ENCODE assay signal across 21 cellular contexts in genomic region chr15:25635190-25635589, GRCh38.
A peak's percentile ranks its signal among the peaks of the same experiment; 100 is the strongest.
DNase-seq lines count a peak whose midpoint lies in the region; FAIRE-seq and TF ChIP-seq lines count a peak whose summit lies in the region.
"Had no signal": no experiment of that assay in that cellular context is flagged by ENCODE, and none has a peak within 500 bp of the region (broad histone marks: within the 10 kb centered on the region; RNA-seq: fewer than 3 reads in every experiment).

No MANE protein-coding gene starts in this region.

- peaks cover 8% of the 10 kb centered on the region for H3K36me3 Mint-ChIP-seq in progenitor cell of endocrine pancreas (ENCODE audit: insufficient read depth)
- H3K36me3 Mint-ChIP-seq: CD4-positive, CD25-positive, alpha-beta regulatory T cell had no signal

- TF ChIP-seq POLR2A in GM12891 (IDR thresholded peaks at IDR 0.05; ENCODE audit: low read depth, low read length): no peak

- peak overlapping the region; percentile 18 for H3K27ac Mint-ChIP-seq in progenitor cell of endocrine pancreas
- H3K27ac Mint-ChIP-seq: CD4-positive, CD25-positive, alpha-beta regulatory T cell; T-helper 1 cell treated with Interleukin-12 subunit alpha and Interleukin-12 subunit beta and Interleukin-4 antibody, amounts not matched to agents 30 μg/mL and 1 μg/mL, for 36 hours had no signal

- no peaks in the 10 kb centered on the region for H3K9me3 Mint-ChIP-seq in progenitor cell of endocrine pancreas (ENCODE audit: low read depth)
- H3K9me3 Mint-ChIP-seq: T-helper 1 cell treated with Interleukin-12 subunit alpha and Interleukin-12 subunit beta and Interleukin-4 antibody, amounts not matched to agents 30 μg/mL and 1 μg/mL, for 36 hours had no signal

- peaks cover 53% of the 10 kb centered on the region for H3K4me1 Mint-ChIP-seq in progenitor cell of endocrine pancreas (ENCODE audit: low read depth)
- H3K4me1 Mint-ChIP-seq: CD4-positive, CD25-positive, alpha-beta regulatory T cell had no signal

- no peak for FAIRE-seq in GM12891 (lab: Jason Lieb, UNC)
- FAIRE-seq: GM12878, GM18507, H54 had no signal

- DNase-seq in EH (ENCODE audit: low read depth) (peak; percentile 24), LNCaP clone FGC (ENCODE audit: low read depth) (peak; percentile 8), fibroblast of mammary gland (ENCODE audit: low read depth) (peak; percentile 33), progenitor cell of endocrine pancreas (ENCODE audit: low spot score, unreplicated experiment) (no peak), GM12891 (ENCODE audit: insufficient read length, low spot score) (no peak), NCI-H524 (lab: John Stamatoyannopoulos, UW) (no peak)
- no peak for DNase-seq in activated effector memory CD4-positive, alpha-beta T cell treated with Interleukin-2 at 50 U/mL for 16 hours
- DNase-seq: CD4-positive, CD25-positive, alpha-beta regulatory T cell; COR-L47; DMS153; EL; NCI-H1092 treated with DMSO at 0.1 percent for 48 hours; NCI-H2107; NCI-H510A; NCI-H774; PC-3 had no signal

- H3K27me3 Mint-ChIP-seq in progenitor cell of endocrine pancreas: no peaks in the 10 kb centered on the region

- H3K4me3 Mint-ChIP-seq in progenitor cell of endocrine pancreas (ENCODE audit: low read depth): no peak overlapping the region
- H3K4me3 Mint-ChIP-seq: CD4-positive, CD25-positive, alpha-beta regulatory T cell; T-helper 1 cell treated with Interleukin-12 subunit alpha and Interleukin-12 subunit beta and Interleukin-4 antibody, amounts not matched to agents 30 μg/mL and 1 μg/mL, for 36 hours had no signal

- H3K4me3 ChIP-seq in LNCaP clone FGC (ENCODE audit: low read depth, low read length): no peak overlapping the region
- no peak overlapping the region for H3K4me3 ChIP-seq in fibroblast of mammary gland (ENCODE audit: control insufficient read depth, low read depth, low read length)
- H3K4me3 ChIP-seq: GM12878, SJSA1 had no signal

- TF ChIP-seq CTCF in LNCaP clone FGC (IDR thresholded peaks at IDR 0.05; ENCODE audit: control insufficient read depth, extremely low read depth, insufficient read depth) (no peak), fibroblast of mammary gland (conservative IDR thresholded peaks at IDR 0.05; ENCODE audit: control insufficient read depth, insufficient read depth, low read depth, low read length) (no peak), progenitor cell of endocrine pancreas (IDR thresholded peaks at IDR 0.05; ENCODE audit: unreplicated experiment) (no peak)

TF ChIP-seq in GM12891, 5 proteins besides CTCF, POLR2A, EP300 and RAD21:
- no peak for TF ChIP-seq TAF1 (IDR thresholded peaks at IDR 0.05; ENCODE audit: low read depth, low read length)

Comparison
In these comparisons a context has a peak if more than half of its experiments do, and no peak if none do; other contexts are left out.
1. DNase-seq: peak in EH (single experiment), LNCaP clone FGC (single experiment) and fibroblast of mammary gland (single experiment); none in progenitor cell of endocrine pancreas (single experiment), activated effector memory CD4-positive, alpha-beta T cell treated with Interleukin-2 at 50 U/mL for 16 hours (single experiment), GM12891 (single experiment) and NCI-H524 (0 of 2).